In the genomic region with DNA sequence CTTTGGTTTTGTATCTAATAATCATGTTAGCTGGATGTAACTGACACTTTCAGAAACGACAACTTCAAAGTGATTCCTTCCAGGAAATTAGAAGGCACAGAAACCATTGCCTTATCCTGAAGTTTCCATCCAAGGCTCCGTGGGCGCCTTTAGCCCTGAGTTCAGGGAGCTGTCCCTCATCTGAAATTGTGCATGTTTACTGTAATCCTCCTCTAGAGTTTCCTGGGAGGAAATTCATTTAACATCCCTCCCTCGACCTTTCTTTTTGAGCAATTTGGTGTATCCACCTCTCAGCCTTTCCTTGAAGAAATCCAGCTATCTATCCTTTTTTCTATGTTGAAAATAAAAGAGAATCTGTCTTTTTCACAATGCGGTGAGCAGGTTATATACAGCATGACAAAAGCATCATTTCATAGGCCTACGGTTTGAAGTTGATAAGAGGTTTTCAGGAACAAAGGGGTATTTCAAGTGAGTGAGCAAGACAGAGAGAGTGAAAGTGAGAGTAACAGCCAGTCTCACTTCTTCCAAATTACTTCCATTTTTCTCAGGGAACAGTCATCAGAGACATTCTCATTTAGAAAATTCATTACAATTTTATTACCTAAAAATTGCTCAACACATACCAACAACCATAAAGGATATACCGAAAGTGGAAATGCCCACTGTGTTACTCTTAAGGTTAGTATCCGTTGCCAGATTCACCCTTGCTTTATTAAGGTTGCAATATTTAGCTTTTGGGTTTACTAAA, we compare ENCODE assay signal across 9 cellular contexts.
A peak's percentile ranks its signal among the peaks of the same experiment; 100 is the strongest.
DNase-seq lines count a peak whose midpoint lies in the region; ATAC-seq and TF ChIP-seq lines count a peak whose summit lies in the region.
"Had no signal": no experiment of that assay in that cellular context is flagged by ENCODE, and none has a peak within 500 bp of the region (broad histone marks: within the 10 kb centered on the region; RNA-seq: fewer than 3 reads in every experiment).

No MANE protein-coding gene starts in this region.

- H2AFZ ChIP-seq in mammary epithelial cell (ENCODE audit: low read depth, low read length), result no peak overlapping the region

- H3K4me1 Mint-ChIP-seq in CD14-positive monocyte, result peaks cover 29% of the 10 kb centered on the region

- ATAC-seq in HG02884 (IDR thresholded peaks at IDR 0.05; ENCODE audit: unreplicated experiment), result peak; percentile 86
- no peak for ATAC-seq in HG02763 (IDR thresholded peaks at IDR 0.05; ENCODE audit: unreplicated experiment)
- ATAC-seq: SK-N-SH treated with all-trans-retinoic acid at 6 μM for 48 hours had no signal

- H3K4me3 Mint-ChIP-seq in CD14-positive monocyte, result peak overlapping the region; percentile 12 to 70

- 93% methylated on average over 8 of the region's 8 CpGs for WGBS in mammary epithelial cell (ENCODE audit: low coverage, missing lambda C conversion rate)

- no peaks in the 10 kb centered on the region for H3K36me3 Mint-ChIP-seq in CD14-positive monocyte

- H3K4me3 ChIP-seq in mammary epithelial cell (replicated peaks in 1 of 3; ENCODE audit: insufficient read depth in 1 of 3, low read depth in 2 of 3, low read length in 3 of 3), result no peak overlapping the region

- in situ Hi-C loops in mammary epithelial cell (cut with MboI; ENCODE audit: low sequenced_read_pairs in 2 of 2), result no loop called here

- dilution Hi-C loops in mammary epithelial cell (cut with HindIII; ENCODE audit: low sequenced_read_pairs), result no loop called here

- H3K27me3 Mint-ChIP-seq in CD14-positive monocyte (ENCODE audit: low read depth in 3 of 3), result peaks cover 0 to 2% (median 0%) of the 10 kb centered on the region in 3 donors

- H3K27ac ChIP-seq in mammary epithelial cell (ENCODE audit: insufficient read depth, low read depth, low read length), result no peak overlapping the region

- H3K36me3 ChIP-seq in mammary epithelial cell (ENCODE audit: insufficient read depth, low read length), result no peaks in the 10 kb centered on the region

- H3K9ac ChIP-seq in mammary epithelial cell (ENCODE audit: insufficient read depth, low read length), result no peak overlapping the region

- peaks cover 23% of the 10 kb centered on the region for H3K4me1 ChIP-seq in mammary epithelial cell (ENCODE audit: insufficient read depth, low read length)

- H3K27ac Mint-ChIP-seq in CD14-positive monocyte, result peak overlapping the region; percentile 58 to 94 (median 87)

- H3K79me2 ChIP-seq in mammary epithelial cell (ENCODE audit: insufficient read depth, low read length), result no peaks in the 10 kb centered on the region

- no TSS peak for BruUV-seq in mammary epithelial cell (replicated peaks; lab: Mats Ljungman, UMichigan)

- CTCF ChIA-PET in mammary epithelial cell (lab: Charles Lee; ENCODE audit: low non-redundant PET), result no interaction called here

- no peaks in the 10 kb centered on the region for H4K20me1 ChIP-seq in mammary epithelial cell (ENCODE audit: insufficient read depth, low read length)

- no peak overlapping the region for H3K4me2 ChIP-seq in mammary epithelial cell (ENCODE audit: insufficient read depth, low read depth, low read length)

- no peak for DNase-seq in CD14-positive monocyte (ENCODE audit: low spot score)
- DNase-seq in GM19240 (ENCODE audit: insufficient read length, low spot score), result peak; percentile 7
- peak; percentile 95 for DNase-seq in MV-4-11 (lab: John Stamatoyannopoulos, UW)
- DNase-seq in mammary epithelial cell, result no peak
- DNase-seq in GOT3 (lab: John Stamatoyannopoulos, UW), result no peak
- no peak for DNase-seq in D341Med (ENCODE audit: low spot score)

- H3K27me3 ChIP-seq in mammary epithelial cell (ENCODE audit: insufficient read depth, low read length), result no peaks in the 10 kb centered on the region

- no peaks in the 10 kb centered on the region for H3K9me3 ChIP-seq in mammary epithelial cell (replicated peaks; ENCODE audit: insufficient read depth, low read length)

- intact Hi-C loops in CD14-positive monocyte (cut with micrococcal nuclease), result loop anchor here (5.0 to 10.0 kb wide), 2 partner anchors 56 to 59 kb away; no protein-coding TSS in a partner anchor
- intact Hi-C loops in mammary epithelial cell (cut with micrococcal nuclease), result no loop called here

- TF ChIP-seq CTCF in CD14-positive monocyte (IDR thresholded peaks at IDR 0.05) (no peak), mammary epithelial cell (conservative IDR thresholded peaks at IDR 0.05 in 1 of 2, IDR thresholded peaks at IDR 0.05 in 1 of 2; ENCODE audit: extremely low read depth in 1 of 2, insufficient read depth in 1 of 2, low read depth in 1 of 2, low read length in 2 of 2) (no peak)

- H3K9me3 Mint-ChIP-seq in CD14-positive monocyte, result peaks cover 1 to 6% (median 3%) of the 10 kb centered on the region in 7 donors

Comparison
In these comparisons a context has a peak if more than half of its experiments do, and no peak if none do; other contexts are left out.
1. DNase-seq: peak in GM19240 (single experiment) and MV-4-11 (single experiment); none in CD14-positive monocyte (single experiment), mammary epithelial cell (single experiment), GOT3 (single experiment) and D341Med (single experiment).